ENCODE assay signal across 10 cellular contexts in genomic region chrX:104913348-104913747, GRCh38.
A peak's percentile ranks its signal among the peaks of the same experiment; 100 is the strongest.
DNase-seq lines count a peak whose midpoint lies in the region; ATAC-seq and TF ChIP-seq lines count a peak whose summit lies in the region.
"Had no signal": no experiment of that assay in that cellular context is flagged by ENCODE, and none has a peak within 500 bp of the region (broad histone marks: within the 10 kb centered on the region; RNA-seq: fewer than 3 reads in every experiment).

No MANE protein-coding gene starts in this region.

- TF ChIP-seq CTCF in AG04449 (IDR thresholded peaks at IDR 0.05; ENCODE audit: insufficient read depth, low read length, missing control alignments) (peak; percentile 34), omental fat pad (IDR thresholded peaks at IDR 0.05) (no peak), sigmoid colon (IDR thresholded peaks at IDR 0.05) (no peak), mucosa of descending colon (IDR thresholded peaks at IDR 0.05) (no peak)

- no peaks in the 10 kb centered on the region for H3K27me3 ChIP-seq in sigmoid colon

- TF ChIP-seq POLR2A in sigmoid colon (IDR thresholded peaks at IDR 0.05) = no peak

- H3K4me1 ChIP-seq in sigmoid colon (no peaks in the 10 kb centered on the region), mucosa of descending colon (ENCODE audit: low read depth) (no peaks in the 10 kb centered on the region)

- H3K9me3 ChIP-seq in sigmoid colon (no peaks in the 10 kb centered on the region), mucosa of descending colon (no peaks in the 10 kb centered on the region)

- CTCF ChIA-PET in AG04449 (lab: Yijun Ruan, JAX) = no interaction called here

- H3K36me3 ChIP-seq in sigmoid colon (no peaks in the 10 kb centered on the region), mucosa of descending colon (ENCODE audit: low read depth) (no peaks in the 10 kb centered on the region)

- H3K27ac ChIP-seq in sigmoid colon = no peak overlapping the region

- H3K4me3 ChIP-seq in AG04449 (ENCODE audit: low read depth, low read length) (no peak overlapping the region), sigmoid colon (no peak overlapping the region), mucosa of descending colon (no peak overlapping the region)

- DNase-seq in AG04449 (ENCODE audit: low read depth, low spot score) = no peak
- DNase-seq in HT-29 (ENCODE audit: low spot score) = peak; percentile 18
- peak; percentile 30 for DNase-seq in SW480 (ENCODE audit: low spot score)
- peak; percentile 44 for DNase-seq in islet precursor cell
- no peak for DNase-seq in omental fat pad (ENCODE audit: low spot score)
- DNase-seq in sigmoid colon = no peak
- DNase-seq in amniotic stem cell (lab: John Stamatoyannopoulos, UW) = no peak
- DNase-seq in mucosa of descending colon = no peak
- DNase-seq: DMS79, NCI-H2107 had no signal

- no peak for ATAC-seq in omental fat pad (ENCODE audit: low FRiP score)
- ATAC-seq in mucosa of descending colon = no peak

- POLR2A ChIA-PET in AG04449 (lab: Yijun Ruan, JAX) = no interaction called here

- intact Hi-C loops in sigmoid colon (cut with DNase I) (no loop called here), mucosa of descending colon (cut with DNase I, micrococcal nuclease) (no loop called here)

- TF ChIP-seq EP300 in sigmoid colon (IDR thresholded peaks at IDR 0.05) = no peak

Comparison
In these comparisons a context has a peak if more than half of its experiments do, and no peak if none do; other contexts are left out.
1. DNase-seq: peak in HT-29 (single experiment), SW480 (single experiment) and islet precursor cell (single experiment); none in AG04449 (single experiment), omental fat pad (single experiment), sigmoid colon (single experiment), amniotic stem cell (single experiment) and mucosa of descending colon (0 of 3).